In genomic region chr22:30941363-30941740, GRCh38 we compare ENCODE assay signal across 22 cellular contexts. TPM values are rescaled to one million over a fixed set of nuclear protein-coding genes. Genes with fewer than 3 reads are reported as not detected.
DNase-seq lines count a peak whose midpoint lies in the region; ATAC-seq lines count a peak whose summit lies in the region.
"Had no signal": no experiment of that assay in that cellular context is flagged by ENCODE, and none has a peak within 500 bp of the region (broad histone marks: within the 10 kb centered on the region; RNA-seq: fewer than 3 reads in every experiment).

No MANE protein-coding gene starts in this region.

- H3K9me3 Mint-ChIP-seq in activated naive CD4-positive, alpha-beta T cell treated with anti-CD3 and anti-CD28 coated beads for 36 hours = no peaks in the 10 kb centered on the region
- no peaks in the 10 kb centered on the region for H3K9me3 Mint-ChIP-seq in activated T-cell treated with anti-CD3 and anti-CD28 coated beads, Interleukin-2, amount 50 U/mL, for 24 hours
- H3K9me3 Mint-ChIP-seq: mesothelial cell of epicardium had no signal

- peak; percentile 33 for DNase-seq in activated naive CD4-positive, alpha-beta T cell treated with anti-CD3 and anti-CD28 coated beads for 36 hours
- no peak for DNase-seq in activated naive CD4-positive, alpha-beta T cell treated with anti-CD3 and anti-CD28 coated beads, Interleukin-2, amount 50 U/mL, for 16 hours
- DNase-seq in activated T-cell treated with anti-CD3 and anti-CD28 coated beads, Interleukin-2, amount 50 U/mL, for 24 hours = peak; percentile 43
- peak; percentile 25 for DNase-seq in ecto neural progenitor cell (ENCODE audit: low spot score)
- DNase-seq in stimulated activated naive CD8-positive, alpha-beta T cell treated with anti-CD3 and anti-CD28 coated beads, Interleukin-15, Interleukin-2, amounts not matched to agents 100 U/mL and 50 U/mL, for 24 hours = no peak
- no peak for DNase-seq in T1000 (lab: John Stamatoyannopoulos, UW)
- DNase-seq: activated gamma-delta T cell, C1 segment of cervical spinal cord, cerebellar nuclear complex, DMS153, GDM1, hippocampal formation, left ventricle myocardium superior, NCI-H1105, NCI-H2081, NCI-H446, PC-9, SHP77 treated with DMSO at 0.1 percent for 48 hours, testis had no signal

- H3K27me3 Mint-ChIP-seq in activated naive CD4-positive, alpha-beta T cell treated with anti-CD3 and anti-CD28 coated beads for 36 hours (ENCODE audit: low read depth) = no peaks in the 10 kb centered on the region
- H3K27me3 Mint-ChIP-seq in activated T-cell treated with anti-CD3 and anti-CD28 coated beads, Interleukin-2, amount 50 U/mL, for 24 hours = no peaks in the 10 kb centered on the region

- peaks cover 53% of the 10 kb centered on the region for H3K36me3 Mint-ChIP-seq in activated naive CD4-positive, alpha-beta T cell treated with anti-CD3 and anti-CD28 coated beads for 36 hours (ENCODE audit: low read depth)
- peaks cover 90% of the 10 kb centered on the region for H3K36me3 Mint-ChIP-seq in activated T-cell treated with anti-CD3 and anti-CD28 coated beads, Interleukin-2, amount 50 U/mL, for 24 hours (ENCODE audit: low read depth)

- peak; percentile 5 for ATAC-seq in stimulated activated naive CD8-positive, alpha-beta T cell treated with anti-CD3 and anti-CD28 coated beads, Interleukin-15, Interleukin-2, amounts not matched to agents 100 U/mL and 50 U/mL, for 24 hours
- ATAC-seq in GM18498 (IDR thresholded peaks at IDR 0.05; ENCODE audit: unreplicated experiment) (no peak), HG02763 (IDR thresholded peaks at IDR 0.05; ENCODE audit: unreplicated experiment) (no peak)
- ATAC-seq: left ventricle myocardium superior had no signal

- H3K4me1 Mint-ChIP-seq in activated naive CD4-positive, alpha-beta T cell treated with anti-CD3 and anti-CD28 coated beads for 36 hours (ENCODE audit: low read depth) = peaks cover 83% of the 10 kb centered on the region
- peaks cover 84% of the 10 kb centered on the region for H3K4me1 Mint-ChIP-seq in activated T-cell treated with anti-CD3 and anti-CD28 coated beads, Interleukin-2, amount 50 U/mL, for 24 hours (ENCODE audit: low read depth)
- H3K4me1 Mint-ChIP-seq: mesothelial cell of epicardium had no signal

- intact Hi-C loops in activated naive CD4-positive, alpha-beta T cell treated with anti-CD3 and anti-CD28 coated beads for 36 hours (cut with micrococcal nuclease) = loop anchor here (2.0 to 10.0 kb wide), 2 partner anchors 143 to 333 kb away; no protein-coding TSS in a partner anchor

- peak overlapping the region; percentile 73 for H3K27ac Mint-ChIP-seq in activated naive CD4-positive, alpha-beta T cell treated with anti-CD3 and anti-CD28 coated beads for 36 hours
- peak overlapping the region; percentile 92 for H3K27ac Mint-ChIP-seq in activated T-cell treated with anti-CD3 and anti-CD28 coated beads, Interleukin-2, amount 50 U/mL, for 24 hours
- H3K27ac Mint-ChIP-seq: mesothelial cell of epicardium had no signal

- peak overlapping the region; percentile 46 for H3K4me3 Mint-ChIP-seq in activated naive CD4-positive, alpha-beta T cell treated with anti-CD3 and anti-CD28 coated beads for 36 hours
- peak overlapping the region; percentile 48 for H3K4me3 Mint-ChIP-seq in activated T-cell treated with anti-CD3 and anti-CD28 coated beads, Interleukin-2, amount 50 U/mL, for 24 hours
- H3K4me3 Mint-ChIP-seq: mesothelial cell of epicardium had no signal

- CTCF ChIA-PET in activated naive CD4-positive, alpha-beta T cell treated with anti-CD3 and anti-CD28 coated beads for 36 hours (lab: Charles Lee) = interaction anchor here (0.8 to 1.3 kb wide), 4 partner anchors 21 to 141 kb away, joined by 3 to 4 read pairs (median 4); no protein-coding TSS in a partner anchor

RNA-seq across cellular contexts. Expression of gene MORC2, which starts 27.2 kb away (rescaled TPM):
- total RNA-seq in activated naive CD4-positive, alpha-beta T cell treated with anti-CD3 and anti-CD28 coated beads for 36 hours = 10 to 100 TPM; 18.3 to 18.6 TPM

RNA-seq across cellular contexts. Expression of gene TUG1, which starts 27.7 kb away (rescaled TPM):
- total RNA-seq in activated naive CD4-positive, alpha-beta T cell treated with anti-CD3 and anti-CD28 coated beads for 36 hours = 10 to 100 TPM; 42.3 to 44.0 TPM

Comparison
In these comparisons a context has a peak if more than half of its experiments do, and no peak if none do; other contexts are left out.
1. DNase-seq: peak in activated naive CD4-positive, alpha-beta T cell treated with anti-CD3 and anti-CD28 coated beads for 36 hours (single experiment), activated T-cell treated with anti-CD3 and anti-CD28 coated beads, Interleukin-2, amount 50 U/mL, for 24 hours (single experiment) and ecto neural progenitor cell (single experiment); none in activated naive CD4-positive, alpha-beta T cell treated with anti-CD3 and anti-CD28 coated beads, Interleukin-2, amount 50 U/mL, for 16 hours (single experiment), stimulated activated naive CD8-positive, alpha-beta T cell treated with anti-CD3 and anti-CD28 coated beads, Interleukin-15, Interleukin-2, amounts not matched to agents 100 U/mL and 50 U/mL, for 24 hours (single experiment) and T1000 (single experiment).